In the genomic region with DNA sequence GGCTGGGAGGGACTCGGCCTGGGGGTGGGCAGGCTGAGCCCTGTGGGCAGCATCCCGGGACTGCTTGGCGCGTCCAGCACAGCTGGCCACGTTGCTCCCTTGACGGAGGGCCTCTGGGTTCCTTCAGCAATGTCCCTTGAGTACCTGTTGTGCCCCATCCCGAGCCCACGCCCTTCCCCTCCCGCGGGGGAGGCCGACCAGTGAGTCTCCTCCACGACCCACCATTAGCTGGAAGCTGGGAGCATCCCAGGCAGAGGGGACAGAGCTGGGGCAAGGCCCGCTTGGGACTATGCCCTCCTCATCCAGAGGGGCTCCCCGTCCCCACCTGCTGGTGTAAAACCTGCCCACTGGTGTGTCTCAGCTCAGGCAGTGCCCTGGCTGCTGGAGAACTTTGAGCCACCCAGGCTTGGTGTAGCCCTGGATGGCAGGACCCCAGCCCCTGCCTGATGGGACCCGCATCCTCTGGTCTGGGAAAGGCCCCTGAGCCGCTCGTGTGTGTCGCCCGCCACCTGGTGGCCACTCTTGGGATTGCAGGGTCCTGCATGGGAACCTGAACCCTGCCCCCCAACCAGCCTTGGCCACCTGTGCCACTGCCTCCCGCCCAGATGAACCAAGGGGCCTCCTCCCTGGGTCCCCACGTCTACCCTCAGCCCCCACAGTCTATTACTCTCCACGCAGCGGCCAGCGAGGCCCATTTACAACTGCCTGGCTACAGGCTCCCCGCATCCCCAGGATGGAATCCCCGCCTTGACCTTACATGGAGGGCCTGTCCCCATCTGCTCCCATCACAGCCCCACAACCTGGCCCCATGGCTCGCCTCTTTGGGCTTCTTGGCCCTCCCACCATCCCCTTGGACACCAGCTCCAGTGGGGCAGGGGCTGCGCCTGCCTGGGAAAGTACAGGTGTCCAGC, we compare ENCODE assay signal across 8 cellular contexts. TPM values are rescaled to one million over a fixed set of nuclear protein-coding genes. Genes with fewer than 3 reads are reported as not detected.
DNase-seq lines count a peak whose midpoint lies in the region; ATAC-seq and TF ChIP-seq lines count a peak whose summit lies in the region.

No MANE protein-coding gene starts in this region.

- TF ChIP-seq POLR2A in adrenal gland (IDR thresholded peaks at IDR 0.05): no peak
- TF ChIP-seq POLR2A in gastrocnemius medialis (IDR thresholded peaks at IDR 0.05): no peak

- peaks cover 17% of the 10 kb centered on the region for H3K36me3 Mint-ChIP-seq in Calu3 (ENCODE audit: insufficient read depth, unreplicated experiment)

- H3K9me3 Mint-ChIP-seq in Calu3 (ENCODE audit: low read depth, unreplicated experiment): no peaks in the 10 kb centered on the region

- TF ChIP-seq EP300 in Ishikawa (IDR thresholded peaks at IDR 0.05; ENCODE audit: borderline replicate concordance): no peak

- peaks cover 29% of the 10 kb centered on the region for H3K4me1 Mint-ChIP-seq in Calu3 (ENCODE audit: low read depth, unreplicated experiment)

- H3K27ac Mint-ChIP-seq in Calu3 (ENCODE audit: unreplicated experiment): peak overlapping the region; percentile 13

- no peaks in the 10 kb centered on the region for H3K4me1 ChIP-seq in adrenal gland (replicated peaks in 1 of 2)
- H3K4me1 ChIP-seq in gastrocnemius medialis: no peaks in the 10 kb centered on the region

- intact Hi-C loops in Calu3 (cut with micrococcal nuclease; ENCODE audit: unreplicated experiment): loop anchor here (2.0 kb wide), 1 partner anchor 39 kb away; no protein-coding TSS in a partner anchor
- intact Hi-C loops in adrenal gland (cut with DNase I): loop anchor here (2.0 kb wide), 2 partner anchors 37 to 39 kb away; no protein-coding TSS in a partner anchor
- intact Hi-C loops in left ventricle myocardium superior (cut with micrococcal nuclease): no loop called here
- intact Hi-C loops in gastrocnemius medialis (cut with DNase I; ENCODE audit: low total_unique reads): loop anchor here (1.0 kb wide), 1 partner anchor 38 kb away; no protein-coding TSS in a partner anchor

- TF ChIP-seq CTCF in Calu3 (IDR thresholded peaks at IDR 0.05; ENCODE audit: unreplicated experiment) (peak; percentile 99), adrenal gland (IDR thresholded peaks at IDR 0.05) (peak; percentile 91 to 100 (median 95)), gastrocnemius medialis (IDR thresholded peaks at IDR 0.05 in 4 of 5, conservative IDR thresholded peaks at IDR 0.05 in 1 of 5) (peak; percentile 66 to 97 (median 92))

- peak; percentile 92 for DNase-seq in Calu3
- peak; percentile 55 to 79 (median 70) for DNase-seq in T-helper 2 cell
- peak; percentile 62 to 86 (median 80) for DNase-seq in adrenal gland
- peak; percentile 87 for DNase-seq in left ventricle myocardium superior
- peak in 1 of 2 donors; percentile 26 for DNase-seq in gastrocnemius medialis

- ATAC-seq in left ventricle myocardium superior (peak; percentile 74), gastrocnemius medialis (peak in 1 of 2 donors; percentile 50), HG02763 (IDR thresholded peaks at IDR 0.05; ENCODE audit: unreplicated experiment) (no peak), HG03108 (IDR thresholded peaks at IDR 0.05; ENCODE audit: unreplicated experiment) (no peak)

- in situ Hi-C loops in gastrocnemius medialis (cut with MboI; ENCODE audit: low sequenced_read_pairs in 4 of 4): loop anchor here in 1 of 4 donors (5.0 kb wide), 1 partner anchor 38 kb away; no protein-coding TSS in a partner anchor

- no peak overlapping the region for H3K4me3 Mint-ChIP-seq in Calu3 (ENCODE audit: low read depth, unreplicated experiment)

- 30 to 41% (median 35%) methylated on average over 12 to 28 of the region's 28 CpGs for WGBS in adrenal gland, 4 donors

- H3K27me3 Mint-ChIP-seq in Calu3 (ENCODE audit: unreplicated experiment): no peaks in the 10 kb centered on the region

- BruUV-seq in Calu3 (replicated peaks; lab: Mats Ljungman, UMichigan): no TSS peak

- H3K27ac ChIP-seq in adrenal gland: no peak overlapping the region
- no peak overlapping the region for H3K27ac ChIP-seq in gastrocnemius medialis

- H3K27me3 ChIP-seq in adrenal gland (peaks cover 8% of the 10 kb centered on the region), gastrocnemius medialis (peaks cover 4 to 8% (median 5%) of the 10 kb centered on the region in 3 donors)

- H3K4me3 ChIP-seq in adrenal gland (no peak overlapping the region), gastrocnemius medialis (no peak overlapping the region)

- peak; percentile 89 for TF ChIP-seq RAD21 in Ishikawa (IDR thresholded peaks at IDR 0.05; ENCODE audit: low read depth)

- CTCF ChIA-PET in Calu3 (lab: Charles Lee): interaction anchor here (1.4 kb wide), 1 partner anchor 48 kb away, joined by 3 read pairs; no protein-coding TSS in a partner anchor

- H3K9me3 ChIP-seq in adrenal gland (replicated peaks in 1 of 3) (no peaks in the 10 kb centered on the region), gastrocnemius medialis (no peaks in the 10 kb centered on the region)

- H3K36me3 ChIP-seq in adrenal gland (replicated peaks in 1 of 2) (no peaks in the 10 kb centered on the region), gastrocnemius medialis (no peaks in the 10 kb centered on the region)

TF ChIP-seq in Ishikawa, 13 proteins besides CTCF, POLR2A, EP300 and RAD21:
- no peak for TF ChIP-seq ZBTB7A (IDR thresholded peaks at IDR 0.05; ENCODE audit: low read depth)
- no peak for TF ChIP-seq CEBPB (IDR thresholded peaks at IDR 0.05)
- TF ChIP-seq, protein P1, sequence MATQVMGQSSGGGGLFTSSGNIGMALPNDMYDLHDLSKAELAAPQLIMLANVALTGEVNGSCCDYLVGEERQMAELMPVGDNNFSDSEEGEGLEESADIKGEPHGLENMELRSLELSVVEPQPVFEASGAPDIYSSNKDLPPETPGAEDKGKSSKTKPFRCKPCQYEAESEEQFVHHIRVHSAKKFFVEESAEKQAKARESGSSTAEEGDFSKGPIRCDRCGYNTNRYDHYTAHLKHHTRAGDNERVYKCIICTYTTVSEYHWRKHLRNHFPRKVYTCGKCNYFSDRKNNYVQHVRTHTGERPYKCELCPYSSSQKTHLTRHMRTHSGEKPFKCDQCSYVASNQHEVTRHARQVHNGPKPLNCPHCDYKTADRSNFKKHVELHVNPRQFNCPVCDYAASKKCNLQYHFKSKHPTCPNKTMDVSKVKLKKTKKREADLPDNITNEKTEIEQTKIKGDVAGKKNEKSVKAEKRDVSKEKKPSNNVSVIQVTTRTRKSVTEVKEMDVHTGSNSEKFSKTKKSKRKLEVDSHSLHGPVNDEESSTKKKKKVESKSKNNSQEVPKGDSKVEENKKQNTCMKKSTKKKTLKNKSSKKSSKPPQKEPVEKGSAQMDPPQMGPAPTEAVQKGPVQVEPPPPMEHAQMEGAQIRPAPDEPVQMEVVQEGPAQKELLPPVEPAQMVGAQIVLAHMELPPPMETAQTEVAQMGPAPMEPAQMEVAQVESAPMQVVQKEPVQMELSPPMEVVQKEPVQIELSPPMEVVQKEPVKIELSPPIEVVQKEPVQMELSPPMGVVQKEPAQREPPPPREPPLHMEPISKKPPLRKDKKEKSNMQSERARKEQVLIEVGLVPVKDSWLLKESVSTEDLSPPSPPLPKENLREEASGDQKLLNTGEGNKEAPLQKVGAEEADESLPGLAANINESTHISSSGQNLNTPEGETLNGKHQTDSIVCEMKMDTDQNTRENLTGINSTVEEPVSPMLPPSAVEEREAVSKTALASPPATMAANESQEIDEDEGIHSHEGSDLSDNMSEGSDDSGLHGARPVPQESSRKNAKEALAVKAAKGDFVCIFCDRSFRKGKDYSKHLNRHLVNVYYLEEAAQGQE (IDR thresholded peaks at IDR 0.05; ENCODE audit: low read depth): no peak
- no peak for TF ChIP-seq EGR1 (IDR thresholded peaks at IDR 0.05)
- TF ChIP-seq YY1 (IDR thresholded peaks at IDR 0.05; ENCODE audit: low read depth): no peak
- TF ChIP-seq CREB1 (IDR thresholded peaks at IDR 0.05; ENCODE audit: low read depth): no peak
- no peak for TF ChIP-seq FOXM1 (IDR thresholded peaks at IDR 0.05; ENCODE audit: borderline replicate concordance, low read depth)
- TF ChIP-seq TCF12 (IDR thresholded peaks at IDR 0.05; ENCODE audit: low read depth): no peak; the same call in 1 of the 2 replicates
- TF ChIP-seq, protein P2, sequence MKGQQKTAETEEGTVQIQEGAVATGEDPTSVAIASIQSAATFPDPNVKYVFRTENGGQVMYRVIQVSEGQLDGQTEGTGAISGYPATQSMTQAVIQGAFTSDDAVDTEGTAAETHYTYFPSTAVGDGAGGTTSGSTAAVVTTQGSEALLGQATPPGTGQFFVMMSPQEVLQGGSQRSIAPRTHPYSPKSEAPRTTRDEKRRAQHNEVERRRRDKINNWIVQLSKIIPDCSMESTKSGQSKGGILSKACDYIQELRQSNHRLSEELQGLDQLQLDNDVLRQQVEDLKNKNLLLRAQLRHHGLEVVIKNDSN (IDR thresholded peaks at IDR 0.05): no peak
- TF ChIP-seq, protein P3, sequence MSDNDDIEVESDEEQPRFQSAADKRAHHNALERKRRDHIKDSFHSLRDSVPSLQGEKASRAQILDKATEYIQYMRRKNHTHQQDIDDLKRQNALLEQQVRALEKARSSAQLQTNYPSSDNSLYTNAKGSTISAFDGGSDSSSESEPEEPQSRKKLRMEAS (IDR thresholded peaks at IDR 0.05): no peak
- TF ChIP-seq TEAD4 (IDR thresholded peaks at IDR 0.05): no peak
- no peak for TF ChIP-seq NFIC (IDR thresholded peaks at IDR 0.05)
- no peak for TF ChIP-seq TAF1 (IDR thresholded peaks at IDR 0.05; ENCODE audit: low read depth)
TF ChIP-seq in Ishikawa: peak in this region for 0.

RNA-seq across cellular contexts. Expression of a gene that starts 16.6 kb away (rescaled TPM):
- total RNA-seq in Calu3 (2022) (124 and 127 TPM in 2 replicates), adrenal gland (1 to 10 TPM in 3 of 8 donors, under 1 TPM in 5; 0.12 to 3.6 (median 0.66) TPM), left ventricle myocardium superior (not detected), gastrocnemius medialis (not detected)
- polyA plus RNA-seq in adrenal gland: 1 to 10 TPM in 2 of 3 donors, under 1 TPM in 1; 0.71 to 3.9 (median 3.3) TPM

RNA-seq across cellular contexts. Expression of a gene that starts 33.8 kb away (rescaled TPM):
- total RNA-seq in Calu3 (2022) (12.5 and 14.1 TPM in 2 replicates), adrenal gland (10 to 100 TPM in 4 of 8 donors, 1 to 10 TPM in 4; 6.6 to 19.4 (median 10.0) TPM), left ventricle myocardium superior (2.9 TPM), gastrocnemius medialis (10 to 100 TPM in 1 of 4 donors, 1 to 10 TPM in 2, under 1 TPM in 1; 0.34 to 15.2 (median 1.3) TPM)
- polyA plus RNA-seq in adrenal gland: 10 to 100 TPM in 2 of 3 donors, 1 to 10 TPM in 1; 1.7 to 21.4 (median 19.7) TPM

Comparison
In these comparisons a context has a peak if more than half of its experiments do, and no peak if none do; other contexts are left out.
1. RNA of a gene that starts 16.6 kb away (total RNA-seq): 124 to 127 TPM in Calu3; 0.12 to 3.6 TPM in adrenal gland, not detected in left ventricle myocardium superior (single experiment) and not detected in gastrocnemius medialis; every median in the first group is over 10 times any median in the second.
2. Peak in every context shown above with its lines, with median percentiles within 50 percentile points of each other: CTCF ChIP-seq.